ENCODE assay signal across 1 cellular context in genomic region chr4:109815151-109816081, GRCh38.
TF ChIP-seq lines count a peak whose summit lies in the region.

GAR1 (plus strand) TSS chr4:109815762; CDS start chr4:109816165, 403 bp downstream.

TF ChIP-seq in HepG2, 621 proteins besides CTCF, POLR2A, EP300 and RAD21 (continued from another document and continues in another):
- TF ChIP-seq KLF15 (CRISPR knock-in tag; IDR thresholded peaks at IDR 0.05; ENCODE audit: borderline replicate concordance), result peak; percentile 9; the same call in 1 of the 2 replicates
- TF ChIP-seq SRSF1 (optimal IDR thresholded peaks at IDR 0.05; ENCODE audit: low read depth, low read length), result peak; percentile 59
- TF ChIP-seq HNF4G (IDR thresholded peaks at IDR 0.05; ENCODE audit: borderline replicate concordance, low read depth, low read length), result no peak
- no peak for TF ChIP-seq HNF4G (CRISPR knock-in tag; IDR thresholded peaks at IDR 0.05; ENCODE audit: borderline replicate concordance, low read depth)
- TF ChIP-seq DRAP1 (CRISPR knock-in tag; IDR thresholded peaks at IDR 0.05), result peak; percentile 55; the same call in 1 of the 2 replicates
- TF ChIP-seq ZBTB33 (CRISPR knock-in tag; IDR thresholded peaks at IDR 0.05), result peak; percentile 17; the same call in 1 of the 2 replicates
- TF ChIP-seq, protein P1, sequence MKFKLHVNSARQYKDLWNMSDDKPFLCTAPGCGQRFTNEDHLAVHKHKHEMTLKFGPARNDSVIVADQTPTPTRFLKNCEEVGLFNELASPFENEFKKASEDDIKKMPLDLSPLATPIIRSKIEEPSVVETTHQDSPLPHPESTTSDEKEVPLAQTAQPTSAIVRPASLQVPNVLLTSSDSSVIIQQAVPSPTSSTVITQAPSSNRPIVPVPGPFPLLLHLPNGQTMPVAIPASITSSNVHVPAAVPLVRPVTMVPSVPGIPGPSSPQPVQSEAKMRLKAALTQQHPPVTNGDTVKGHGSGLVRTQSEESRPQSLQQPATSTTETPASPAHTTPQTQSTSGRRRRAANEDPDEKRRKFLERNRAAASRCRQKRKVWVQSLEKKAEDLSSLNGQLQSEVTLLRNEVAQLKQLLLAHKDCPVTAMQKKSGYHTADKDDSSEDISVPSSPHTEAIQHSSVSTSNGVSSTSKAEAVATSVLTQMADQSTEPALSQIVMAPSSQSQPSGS (CRISPR knock-in tag; IDR thresholded peaks at IDR 0.05), result peak; percentile 84
- no peak; the same call in 1 of the 2 replicates for TF ChIP-seq NFATC3 (CRISPR knock-in tag; IDR thresholded peaks at IDR 0.05)
- TF ChIP-seq ATF1 (CRISPR knock-in tag; IDR thresholded peaks at IDR 0.05), result peak; percentile 98
- TF ChIP-seq ZBTB2 (CRISPR knock-in tag; IDR thresholded peaks at IDR 0.05; ENCODE audit: low read depth), result 0 out of 2 replicates have a peak, but pooled peaks have one; percentile 58
- TF ChIP-seq RFXANK (CRISPR knock-in tag; IDR thresholded peaks at IDR 0.05), result peak; percentile 49; the same call in 1 of the 2 replicates
- TF ChIP-seq DR1 (CRISPR knock-in tag; IDR thresholded peaks at IDR 0.05), result no peak; the same call in 1 of the 2 replicates
- TF ChIP-seq ELF1 (CRISPR knock-in tag; IDR thresholded peaks at IDR 0.05), result peak; percentile 96
- TF ChIP-seq ZNF432 (CRISPR knock-in tag; IDR thresholded peaks at IDR 0.05; ENCODE audit: borderline replicate concordance), result no peak
- TF ChIP-seq SOX5 (CRISPR knock-in tag; IDR thresholded peaks at IDR 0.05; ENCODE audit: borderline replicate concordance), result peak; percentile 52; the same call in 1 of the 2 replicates
- TF ChIP-seq, protein P2, sequence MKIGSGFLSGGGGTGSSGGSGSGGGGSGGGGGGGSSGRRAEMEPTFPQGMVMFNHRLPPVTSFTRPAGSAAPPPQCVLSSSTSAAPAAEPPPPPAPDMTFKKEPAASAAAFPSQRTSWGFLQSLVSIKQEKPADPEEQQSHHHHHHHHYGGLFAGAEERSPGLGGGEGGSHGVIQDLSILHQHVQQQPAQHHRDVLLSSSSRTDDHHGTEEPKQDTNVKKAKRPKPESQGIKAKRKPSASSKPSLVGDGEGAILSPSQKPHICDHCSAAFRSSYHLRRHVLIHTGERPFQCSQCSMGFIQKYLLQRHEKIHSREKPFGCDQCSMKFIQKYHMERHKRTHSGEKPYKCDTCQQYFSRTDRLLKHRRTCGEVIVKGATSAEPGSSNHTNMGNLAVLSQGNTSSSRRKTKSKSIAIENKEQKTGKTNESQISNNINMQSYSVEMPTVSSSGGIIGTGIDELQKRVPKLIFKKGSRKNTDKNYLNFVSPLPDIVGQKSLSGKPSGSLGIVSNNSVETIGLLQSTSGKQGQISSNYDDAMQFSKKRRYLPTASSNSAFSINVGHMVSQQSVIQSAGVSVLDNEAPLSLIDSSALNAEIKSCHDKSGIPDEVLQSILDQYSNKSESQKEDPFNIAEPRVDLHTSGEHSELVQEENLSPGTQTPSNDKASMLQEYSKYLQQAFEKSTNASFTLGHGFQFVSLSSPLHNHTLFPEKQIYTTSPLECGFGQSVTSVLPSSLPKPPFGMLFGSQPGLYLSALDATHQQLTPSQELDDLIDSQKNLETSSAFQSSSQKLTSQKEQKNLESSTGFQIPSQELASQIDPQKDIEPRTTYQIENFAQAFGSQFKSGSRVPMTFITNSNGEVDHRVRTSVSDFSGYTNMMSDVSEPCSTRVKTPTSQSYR (CRISPR knock-in tag; IDR thresholded peaks at IDR 0.05; ENCODE audit: borderline replicate concordance), result 0 out of 2 replicates have a peak, but pooled peaks have one; percentile 17
- no peak for TF ChIP-seq ARNT (IDR thresholded peaks at IDR 0.05)
- no peak for TF ChIP-seq SOX6 (IDR thresholded peaks at IDR 0.05)
- TF ChIP-seq SOX6 (CRISPR knock-in tag; IDR thresholded peaks at IDR 0.05), result peak; percentile 49; the same call in 1 of the 2 replicates
- no peak for TF ChIP-seq ZNF138 (CRISPR knock-in tag; IDR thresholded peaks at IDR 0.05; ENCODE audit: low read depth)
- no peak for TF ChIP-seq ONECUT2 (CRISPR knock-in tag; IDR thresholded peaks at IDR 0.05)
- peak; percentile 84 for TF ChIP-seq HDAC2 (CRISPR knock-in tag; IDR thresholded peaks at IDR 0.05)
- TF ChIP-seq SP5 (CRISPR knock-in tag; IDR thresholded peaks at IDR 0.05; ENCODE audit: borderline replicate concordance, low read depth), result peak; percentile 59; the same call in 1 of the 2 replicates
- no peak for TF ChIP-seq CHD2 (IDR thresholded peaks at IDR 0.05; ENCODE audit: low read depth, low read length)
- TF ChIP-seq, protein P3, sequence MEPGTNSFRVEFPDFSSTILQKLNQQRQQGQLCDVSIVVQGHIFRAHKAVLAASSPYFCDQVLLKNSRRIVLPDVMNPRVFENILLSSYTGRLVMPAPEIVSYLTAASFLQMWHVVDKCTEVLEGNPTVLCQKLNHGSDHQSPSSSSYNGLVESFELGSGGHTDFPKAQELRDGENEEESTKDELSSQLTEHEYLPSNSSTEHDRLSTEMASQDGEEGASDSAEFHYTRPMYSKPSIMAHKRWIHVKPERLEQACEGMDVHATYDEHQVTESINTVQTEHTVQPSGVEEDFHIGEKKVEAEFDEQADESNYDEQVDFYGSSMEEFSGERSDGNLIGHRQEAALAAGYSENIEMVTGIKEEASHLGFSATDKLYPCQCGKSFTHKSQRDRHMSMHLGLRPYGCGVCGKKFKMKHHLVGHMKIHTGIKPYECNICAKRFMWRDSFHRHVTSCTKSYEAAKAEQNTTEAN (CRISPR knock-in tag; conservative IDR thresholded peaks at IDR 0.05), result 0 out of 2 replicates have a peak, but pooled peaks have one; percentile 44
- TF ChIP-seq, protein P4, sequence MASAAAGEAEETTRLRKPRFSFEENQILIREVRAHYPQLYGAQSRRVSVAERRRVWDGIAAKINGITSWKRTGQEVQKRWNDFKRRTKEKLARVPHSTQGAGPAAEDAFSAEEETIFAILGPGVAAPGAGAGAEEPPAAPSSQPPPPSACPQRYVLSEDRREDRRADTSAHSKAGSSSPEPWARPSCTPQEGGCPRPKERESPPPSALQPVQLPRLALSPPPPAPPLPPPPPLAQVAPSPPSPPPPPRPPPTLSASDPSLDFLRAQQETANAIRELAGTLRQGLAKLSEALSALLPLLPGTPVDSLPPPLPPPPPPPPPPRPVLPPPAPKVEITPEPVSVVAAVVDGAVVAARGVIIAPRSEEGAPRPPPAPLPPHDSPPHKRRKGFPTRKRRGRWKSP (CRISPR knock-in tag; IDR thresholded peaks at IDR 0.05), result peak; percentile 86
- TF ChIP-seq TBL1XR1 (IDR thresholded peaks at IDR 0.05; ENCODE audit: borderline replicate concordance, low read length, partially characterized antibody), result no peak
- TF ChIP-seq, protein P5, sequence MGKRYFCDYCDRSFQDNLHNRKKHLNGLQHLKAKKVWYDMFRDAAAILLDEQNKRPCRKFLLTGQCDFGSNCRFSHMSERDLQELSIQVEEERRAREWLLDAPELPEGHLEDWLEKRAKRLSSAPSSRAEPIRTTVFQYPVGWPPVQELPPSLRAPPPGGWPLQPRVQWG (CRISPR knock-in tag; IDR thresholded peaks at IDR 0.05; ENCODE audit: borderline replicate concordance, low read depth), result no peak
- 0 out of 2 replicates have a peak, but pooled peaks have one; percentile 10 for TF ChIP-seq ARID3A (IDR thresholded peaks at IDR 0.05; ENCODE audit: low read depth, low read length)
- peak; percentile 69; the same call in 1 of the 2 replicates for TF ChIP-seq SRY (CRISPR knock-in tag; IDR thresholded peaks at IDR 0.05)
- TF ChIP-seq SIN3A (IDR thresholded peaks at IDR 0.05; ENCODE audit: borderline replicate concordance, low read depth, low read length), result peak; percentile 88
- no peak; the same call in 1 of the 2 replicates for TF ChIP-seq SMAD1 (CRISPR knock-in tag; IDR thresholded peaks at IDR 0.05; ENCODE audit: borderline replicate concordance, low read depth)
- peak; percentile 75; the same call in 1 of the 2 replicates for TF ChIP-seq KLF12 (CRISPR knock-in tag; IDR thresholded peaks at IDR 0.05; ENCODE audit: borderline replicate concordance)
- TF ChIP-seq NFE2L2 (IDR thresholded peaks at IDR 0.05; ENCODE audit: low read length), result no peak
- TF ChIP-seq MXI1 (IDR thresholded peaks at IDR 0.05; ENCODE audit: borderline replicate concordance, low read depth, low read length), result peak; percentile 98
- TF ChIP-seq SPEN (CRISPR knock-in tag; IDR thresholded peaks at IDR 0.05; ENCODE audit: low read depth), result peak; percentile 91
- no peak for TF ChIP-seq ZFP36L2 (CRISPR knock-in tag; IDR thresholded peaks at IDR 0.05)
- peak; percentile 29; the same call in 1 of the 2 replicates for TF ChIP-seq ZNF205 (CRISPR knock-in tag; IDR thresholded peaks at IDR 0.05)
- TF ChIP-seq KAT7 (CRISPR knock-in tag; IDR thresholded peaks at IDR 0.05; ENCODE audit: borderline replicate concordance), result 0 out of 2 replicates have a peak, but pooled peaks have one; percentile 66
- peak; percentile 59 for TF ChIP-seq HCFC1 (IDR thresholded peaks at IDR 0.05; ENCODE audit: low read depth, low read length)
- 0 out of 2 replicates have a peak, but pooled peaks have one; percentile 53 for TF ChIP-seq BATF2 (CRISPR knock-in tag; IDR thresholded peaks at IDR 0.05)
- TF ChIP-seq ZNF709 (CRISPR knock-in tag; IDR thresholded peaks at IDR 0.05), result 0 out of 2 replicates have a peak, but pooled peaks have one; percentile 70
- TF ChIP-seq, protein P6, sequence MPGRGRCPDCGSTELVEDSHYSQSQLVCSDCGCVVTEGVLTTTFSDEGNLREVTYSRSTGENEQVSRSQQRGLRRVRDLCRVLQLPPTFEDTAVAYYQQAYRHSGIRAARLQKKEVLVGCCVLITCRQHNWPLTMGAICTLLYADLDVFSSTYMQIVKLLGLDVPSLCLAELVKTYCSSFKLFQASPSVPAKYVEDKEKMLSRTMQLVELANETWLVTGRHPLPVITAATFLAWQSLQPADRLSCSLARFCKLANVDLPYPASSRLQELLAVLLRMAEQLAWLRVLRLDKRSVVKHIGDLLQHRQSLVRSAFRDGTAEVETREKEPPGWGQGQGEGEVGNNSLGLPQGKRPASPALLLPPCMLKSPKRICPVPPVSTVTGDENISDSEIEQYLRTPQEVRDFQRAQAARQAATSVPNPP (CRISPR knock-in tag; IDR thresholded peaks at IDR 0.05), result 0 out of 2 replicates have a peak, but pooled peaks have one; percentile 19
- peak; percentile 89 for TF ChIP-seq ZC3H13 (CRISPR knock-in tag; IDR thresholded peaks at IDR 0.05)
- 0 out of 2 replicates have a peak, but pooled peaks have one; percentile 50 for TF ChIP-seq ZNF598 (CRISPR knock-in tag; IDR thresholded peaks at IDR 0.05; ENCODE audit: borderline replicate concordance)
- peak; percentile 76; the same call in 1 of the 2 replicates for TF ChIP-seq ZNF124 (CRISPR knock-in tag; IDR thresholded peaks at IDR 0.05)
